Comparison of ENCODE assay signal across 8 cellular contexts in genomic region chr10:16817125-16818019, GRCh38. TPM values are rescaled to one million over a fixed set of nuclear protein-coding genes. Genes with fewer than 3 reads are reported as not detected.
DNase-seq lines count a peak whose midpoint lies in the region; ATAC-seq and TF ChIP-seq lines count a peak whose summit lies in the region.

Gene RSU1 (minus strand): TSS chr10:16817424. CDS start chr10:16817081, 343 bp downstream.

- H3K27ac ChIP-seq in suprapubic skin = peak within 1 kb of the TSS; percentile 90

- peaks cover 17 to 26% of the 10 kb centered on the region in 2 donors for H3K36me3 Mint-ChIP-seq in activated naive CD4-positive, alpha-beta T cell treated with anti-CD3 and anti-CD28 coated beads, Interleukin-2, amount 50 U/mL, for 72 hours

- TF ChIP-seq POLR2A in suprapubic skin (IDR thresholded peaks at IDR 0.05) = peak in 1 of 2 donors; percentile 59

- H3K9me3 ChIP-seq in suprapubic skin = no peaks in the 10 kb centered on the region

- no peaks in the 10 kb centered on the region for H3K27me3 ChIP-seq in suprapubic skin

- peaks cover 3 to 5% of the 10 kb centered on the region in 2 donors for H3K9me3 Mint-ChIP-seq in activated naive CD4-positive, alpha-beta T cell treated with anti-CD3 and anti-CD28 coated beads, Interleukin-2, amount 50 U/mL, for 72 hours

- TF ChIP-seq CTCF in suprapubic skin (IDR thresholded peaks at IDR 0.05) = no peak

- 0% methylated on average over 49 of the region's 65 CpGs for WGBS in suprapubic skin

- TF ChIP-seq EP300 in suprapubic skin (IDR thresholded peaks at IDR 0.05) = no peak

- peaks cover 34% of the 10 kb centered on the region for H3K4me1 ChIP-seq in suprapubic skin

- peak within 1 kb of the TSS; percentile 93 to 94 for H3K27ac Mint-ChIP-seq in activated naive CD4-positive, alpha-beta T cell treated with anti-CD3 and anti-CD28 coated beads, Interleukin-2, amount 50 U/mL, for 72 hours

- no peaks in the 10 kb centered on the region for H3K36me3 ChIP-seq in suprapubic skin

- peak within 1 kb of the TSS; percentile 74 for H3K4me3 ChIP-seq in GM08714 (ENCODE audit: low read length)
- H3K4me3 ChIP-seq in suprapubic skin = peak within 1 kb of the TSS; percentile 67

- DNase-seq in NCI-H1092 treated with DMSO at 0.1 percent for 48 hours (lab: John Stamatoyannopoulos, UW) (peak; percentile 97), SKM-1 (lab: John Stamatoyannopoulos, UW; ENCODE audit: unreplicated experiment) (peak; percentile 81), globus pallidus (ENCODE audit: low spot score) (peak; percentile 100), nucleus accumbens (lab: John Stamatoyannopoulos, UW) (peak; percentile 94 to 100 (median 99)), suprapubic skin (ENCODE audit: low spot score in 2 of 2) (peak; percentile 100)
- peak; percentile 99 to 100 for DNase-seq in activated naive CD4-positive, alpha-beta T cell treated with anti-CD3 and anti-CD28 coated beads, Interleukin-2, amount 50 U/mL, for 72 hours (ENCODE audit: low spot score in 2 of 2)

- ATAC-seq in HG02610 (IDR thresholded peaks at IDR 0.05; ENCODE audit: unreplicated experiment) = peak; percentile 99
- ATAC-seq in activated naive CD4-positive, alpha-beta T cell treated with anti-CD3 and anti-CD28 coated beads, Interleukin-2, amount 50 U/mL, for 72 hours = peak; percentile 95 to 97

RNA-seq across cellular contexts. Expression of gene RSU1, which starts in this region (rescaled TPM):
- 10 to 100 TPM; 50.9 to 52.0 TPM for total RNA-seq in activated naive CD4-positive, alpha-beta T cell treated with anti-CD3 and anti-CD28 coated beads, Interleukin-2, amount 50 U/mL, for 72 hours
- 10 to 100 TPM; 41.4 to 58.7 (median 57.4) TPM for total RNA-seq in suprapubic skin

Comparison
In these comparisons a context has a peak if more than half of its experiments do, and no peak if none do; other contexts are left out.
1. Peak in every context shown above with its lines: DNase-seq, ATAC-seq, H3K4me3 ChIP-seq and H3K27ac ChIP-seq.